Comparison of ENCODE assay signal across 23 cellular contexts in genomic region chr1:223759273-223759672, GRCh38. TPM values are rescaled to one million over a fixed set of nuclear protein-coding genes. Genes with fewer than 3 reads are reported as not detected.
DNase-seq lines count a peak whose midpoint lies in the region; ATAC-seq and TF ChIP-seq lines count a peak whose summit lies in the region.
"Had no signal": no experiment of that assay in that cellular context is flagged by ENCODE, and none has a peak within 500 bp of the region (broad histone marks: within the 10 kb centered on the region; RNA-seq: fewer than 3 reads in every experiment).

No MANE protein-coding gene starts in this region.

- H3K9me3 Mint-ChIP-seq in endodermal cell, result no peaks in the 10 kb centered on the region
- no peaks in the 10 kb centered on the region for H3K9me3 Mint-ChIP-seq in Calu3 (ENCODE audit: low read depth, unreplicated experiment)
- no peaks in the 10 kb centered on the region for H3K9me3 Mint-ChIP-seq in activated CD4-positive, alpha-beta memory T cell treated with anti-CD3 and anti-CD28 coated beads for 36 hours
- H3K9me3 Mint-ChIP-seq: activated CD8-positive, alpha-beta T cell treated with anti-CD3 and anti-CD28 coated beads for 36 hours; brain had no signal

- H3K4me3 Mint-ChIP-seq in endodermal cell (no peak overlapping the region), Calu3 (ENCODE audit: low read depth, unreplicated experiment) (no peak overlapping the region)
- H3K4me3 Mint-ChIP-seq in activated CD4-positive, alpha-beta memory T cell treated with anti-CD3 and anti-CD28 coated beads for 36 hours, result no peak overlapping the region
- H3K4me3 Mint-ChIP-seq: activated CD8-positive, alpha-beta T cell treated with anti-CD3 and anti-CD28 coated beads for 36 hours; B cell; brain had no signal

- H3K27me3 ChIP-seq in BE2C (no peaks in the 10 kb centered on the region), endodermal cell (ENCODE audit: control insufficient read depth, insufficient read depth, low read length, poor library complexity, severe bottlenecking) (no peaks in the 10 kb centered on the region)
- H3K27me3 ChIP-seq: upper lobe of left lung had no signal

- H3K4me1 Mint-ChIP-seq in endodermal cell (peaks cover 9% of the 10 kb centered on the region), Calu3 (ENCODE audit: low read depth, unreplicated experiment) (no peaks in the 10 kb centered on the region)
- H3K4me1 Mint-ChIP-seq in activated CD4-positive, alpha-beta memory T cell treated with anti-CD3 and anti-CD28 coated beads for 36 hours (ENCODE audit: low read depth), result no peaks in the 10 kb centered on the region
- H3K4me1 Mint-ChIP-seq: B cell had no signal

- no peaks in the 10 kb centered on the region for H4K20me1 ChIP-seq in OCI-LY7 (ENCODE audit: insufficient read depth, low read length)

- WGBS in endodermal cell (ENCODE audit: insufficient coverage in 1 of 2, insufficient read length in 1 of 2), 2 experiments, result 89 to 92% methylated on average over 11 to 13 of the region's 13 CpGs

- H3K36me3 ChIP-seq in BE2C, result peaks cover 2% of the 10 kb centered on the region; the same call in 1 of the 2 replicates
- no peaks in the 10 kb centered on the region for H3K36me3 ChIP-seq in OCI-LY7 (ENCODE audit: insufficient read depth, low read length)
- H3K36me3 ChIP-seq in endodermal cell (ENCODE audit: control insufficient read depth, insufficient read depth, low read length), result peaks cover 83% of the 10 kb centered on the region

- H3K4me1 ChIP-seq in BE2C (no peaks in the 10 kb centered on the region), OCI-LY7 (ENCODE audit: insufficient read depth, low read length, poor library complexity, severe bottlenecking) (no peaks in the 10 kb centered on the region), endodermal cell (ENCODE audit: control insufficient read depth, insufficient read depth, low read length) (peaks cover 7% of the 10 kb centered on the region)

- POLR2A ChIA-PET in OCI-LY7 (lab: Charles Lee), result interaction anchor here (0.6 kb wide), 1 partner anchor 15 kb away, joined by 3 read pairs; no protein-coding TSS in a partner anchor
- POLR2A ChIA-PET in activated CD4-positive, alpha-beta memory T cell treated with anti-CD3 and anti-CD28 coated beads for 36 hours (lab: Charles Lee), result interaction anchor here (0.8 kb wide), 1 partner anchor 11 kb away, joined by 3 read pairs; no protein-coding TSS in a partner anchor

- ATAC-seq in HG03439 (IDR thresholded peaks at IDR 0.05; ENCODE audit: unreplicated experiment), result no peak
- ATAC-seq: activated CD8-positive, alpha-beta T cell treated with anti-CD3 and anti-CD28 coated beads for 36 hours had no signal

- intact Hi-C loops in OCI-LY7 (cut with micrococcal nuclease; ENCODE audit: unreplicated experiment) (no loop called here), Calu3 (cut with micrococcal nuclease; ENCODE audit: unreplicated experiment) (no loop called here)
- intact Hi-C loops in activated CD4-positive, alpha-beta memory T cell treated with anti-CD3 and anti-CD28 coated beads for 36 hours (cut with micrococcal nuclease), result no loop called here

- BruUV-seq in OCI-LY7 (replicated peaks; lab: Mats Ljungman, UMichigan) (no TSS peak), Calu3 (replicated peaks; lab: Mats Ljungman, UMichigan) (no TSS peak)

- TF ChIP-seq CTCF in BE2C (IDR thresholded peaks at IDR 0.05; ENCODE audit: low read depth, low read length), result peak; percentile 20; the same call in 1 of the 2 replicates
- TF ChIP-seq CTCF in GM13977 (IDR thresholded peaks at IDR 0.05; ENCODE audit: extremely low read depth, insufficient read depth, missing control alignments), result peak; percentile 7
- TF ChIP-seq CTCF in OCI-LY7 (conservative IDR thresholded peaks at IDR 0.05; ENCODE audit: low read length), result peak; percentile 45; the same call in 1 of the 2 replicates
- peak; percentile 60 for TF ChIP-seq CTCF in endodermal cell (conservative IDR thresholded peaks at IDR 0.05)
- no peak for TF ChIP-seq CTCF in Calu3 (IDR thresholded peaks at IDR 0.05; ENCODE audit: unreplicated experiment)

- H3K27ac ChIP-seq in OCI-LY7 (ENCODE audit: low read depth, low read length, poor library complexity, severe bottlenecking), result no peak overlapping the region
- no peak overlapping the region for H3K27ac ChIP-seq in endodermal cell (ENCODE audit: low read depth, low read length)
- H3K27ac ChIP-seq: VCaP had no signal

- CTCF ChIA-PET in OCI-LY7 (lab: Charles Lee; ENCODE audit: unreplicated experiment), result no interaction called here
- CTCF ChIA-PET in Calu3 (lab: Charles Lee), result no interaction called here
- CTCF ChIA-PET in activated CD4-positive, alpha-beta memory T cell treated with anti-CD3 and anti-CD28 coated beads for 36 hours (lab: Charles Lee), result interaction anchor here (1.3 kb wide), 1 partner anchor 10 kb away, joined by 5 read pairs; no protein-coding TSS in a partner anchor

- no peak overlapping the region for H2AFZ ChIP-seq in OCI-LY7 (ENCODE audit: low read length)

- H3K27ac Mint-ChIP-seq in endodermal cell (peak overlapping the region; percentile 41), Calu3 (ENCODE audit: unreplicated experiment) (no peak overlapping the region)
- no peak overlapping the region for H3K27ac Mint-ChIP-seq in activated CD4-positive, alpha-beta memory T cell treated with anti-CD3 and anti-CD28 coated beads for 36 hours
- H3K27ac Mint-ChIP-seq: activated CD8-positive, alpha-beta T cell treated with anti-CD3 and anti-CD28 coated beads for 36 hours; B cell; progenitor cell of endocrine pancreas had no signal

- H3K79me2 ChIP-seq in OCI-LY7 (ENCODE audit: insufficient read depth, low read depth, low read length), result no peaks in the 10 kb centered on the region

- H3K36me3 Mint-ChIP-seq in endodermal cell (ENCODE audit: low read depth), result peaks cover 33% of the 10 kb centered on the region
- H3K36me3 Mint-ChIP-seq in Calu3 (ENCODE audit: insufficient read depth, unreplicated experiment), result peaks cover 90% of the 10 kb centered on the region
- peaks cover 19% of the 10 kb centered on the region for H3K36me3 Mint-ChIP-seq in activated CD4-positive, alpha-beta memory T cell treated with anti-CD3 and anti-CD28 coated beads for 36 hours

- no peak overlapping the region for H3K4me2 ChIP-seq in OCI-LY7 (ENCODE audit: low read length)

- no peak overlapping the region for H3K9ac ChIP-seq in endodermal cell (ENCODE audit: extremely low read depth, low read length, poor library complexity, severe bottlenecking)

- H3K9me3 ChIP-seq in BE2C, result no peaks in the 10 kb centered on the region
- no peaks in the 10 kb centered on the region for H3K9me3 ChIP-seq in OCI-LY7 (ENCODE audit: low read length)
- H3K9me3 ChIP-seq in endodermal cell (ENCODE audit: control insufficient read depth, low read length), result no peaks in the 10 kb centered on the region
- H3K9me3 ChIP-seq: upper lobe of left lung had no signal

- H3K27me3 Mint-ChIP-seq in endodermal cell (ENCODE audit: insufficient read depth) (no peaks in the 10 kb centered on the region), Calu3 (ENCODE audit: unreplicated experiment) (no peaks in the 10 kb centered on the region)
- H3K27me3 Mint-ChIP-seq in activated CD4-positive, alpha-beta memory T cell treated with anti-CD3 and anti-CD28 coated beads for 36 hours, result no peaks in the 10 kb centered on the region
- H3K27me3 Mint-ChIP-seq: activated CD8-positive, alpha-beta T cell treated with anti-CD3 and anti-CD28 coated beads for 36 hours; B cell; brain had no signal

- no peaks in the 10 kb centered on the region for H3K9me2 ChIP-seq in OCI-LY7 (ENCODE audit: insufficient read depth, low read length)

- in situ Hi-C loops in GM13977 (cut with MboI; ENCODE audit: low pct_unique_long_range_greater_than_20kb, low sequenced_read_pairs, unreplicated experiment), result loop anchor here (10.0 kb wide), 1 partner anchor 64 kb away; no protein-coding TSS in a partner anchor

- DNase-seq in BE2C (no peak), GM13977 (ENCODE audit: low spot score) (no peak), OCI-LY7 (ENCODE audit: low spot score) (no peak), endodermal cell (peak; percentile 84), AG08395 (ENCODE audit: low spot score) (no peak), Calu3 (no peak)
- DNase-seq in activated CD4-positive, alpha-beta memory T cell treated with anti-CD3 and anti-CD28 coated beads for 36 hours, result no peak
- DNase-seq: activated CD8-positive, alpha-beta T cell treated with anti-CD3 and anti-CD28 coated beads for 36 hours; activated T-cell treated with anti-CD3 and anti-CD28 coated beads, Interleukin-2, amount 50 U/mL, for 48 hours; dermis blood vessel endothelial cell; erythroblast; midbrain; NCI-H1048; NCI-H2081; NCI-H524; stimulated activated CD4-positive, alpha-beta T cell treated with anti-CD3 and anti-CD28 coated beads, Interleukin-2, amount 100 ng/mL, for 48 hours; T-helper 2 cell; upper lobe of left lung had no signal

- H3K4me3 ChIP-seq in BE2C (ENCODE audit: low read depth, low read length) (no peak overlapping the region), OCI-LY7 (ENCODE audit: low read depth, low read length, poor library complexity, severe bottlenecking) (no peak overlapping the region), endodermal cell (ENCODE audit: low read length) (no peak overlapping the region)
- H3K4me3 ChIP-seq: upper lobe of left lung had no signal

RNA-seq across cellular contexts. Expression of gene CAPN2, which starts 46.9 kb away (rescaled TPM):
- 66.5 TPM for polyA plus RNA-seq in BE2C (2012; ENCODE audit: insufficient read depth, insufficient read length, low read depth)
- total RNA-seq in OCI-LY7 (2014; rRNA removed; shearing (Covaris generic)), result not detected in 2 replicates
- total RNA-seq in OCI-LY7 (2022), result 0.52 TPM in 1 of 2 replicates, not detected in the other
- 10 to 100 TPM; 49.2 to 49.7 TPM for total RNA-seq in endodermal cell
- polyA plus RNA-seq in endodermal cell (2013, experiment 1 of 2), result 71.5 TPM
- 75.9 TPM for polyA plus RNA-seq in endodermal cell (2013, experiment 2 of 2)
- 250 and 266 TPM in 2 replicates for total RNA-seq in Calu3 (2022)
- total RNA-seq in activated CD4-positive, alpha-beta memory T cell treated with anti-CD3 and anti-CD28 coated beads for 36 hours, result 10 to 100 TPM; 61.2 to 64.5 TPM

Comparison
In these comparisons a context has a peak if more than half of its experiments do, and no peak if none do; other contexts are left out.
1. RNA of gene CAPN2, which starts 46.9 kb away (total RNA-seq): 250 to 266 TPM in Calu3, 61.2 to 64.5 TPM in activated CD4-positive, alpha-beta memory T cell treated with anti-CD3 and anti-CD28 coated beads for 36 hours and 49.2 to 49.7 TPM in endodermal cell; 0.52 TPM in OCI-LY7; every median in the first group is over 10 times any median in the second.